Comparison of ENCODE assay signal across 8 cellular contexts in genomic region chr2:213149949-213150314, GRCh38. TPM values are rescaled to one million over a fixed set of nuclear protein-coding genes. Genes with fewer than 3 reads are reported as not detected.
DNase-seq lines count a peak whose midpoint lies in the region; ATAC-seq lines count a peak whose summit lies in the region.

No MANE protein-coding gene starts in this region.

- no peaks in the 10 kb centered on the region for H3K9me3 ChIP-seq in iPS-18c (ENCODE audit: control insufficient read depth, insufficient read depth, low read length)

- no peaks in the 10 kb centered on the region for H3K9me3 Mint-ChIP-seq in activated T-helper 17 cell treated with anti-CD3 and anti-CD28 coated beads, Interleukin-2, amount 50 U/mL, for 72 hours
- H3K9me3 Mint-ChIP-seq in stimulated activated naive CD8-positive, alpha-beta T cell treated with anti-CD3 and anti-CD28 coated beads, Interleukin-15, amount 100 ng/mL, for 72 hours = no peaks in the 10 kb centered on the region

- peak overlapping the region; percentile 34 for H3K4me3 ChIP-seq in iPS-18c (ENCODE audit: insufficient read depth, low read depth, low read length)

- peaks cover 38% of the 10 kb centered on the region for H3K27me3 Mint-ChIP-seq in activated T-helper 17 cell treated with anti-CD3 and anti-CD28 coated beads, Interleukin-2, amount 50 U/mL, for 72 hours
- H3K27me3 Mint-ChIP-seq in stimulated activated naive CD8-positive, alpha-beta T cell treated with anti-CD3 and anti-CD28 coated beads, Interleukin-15, amount 100 ng/mL, for 72 hours = peaks cover 35% of the 10 kb centered on the region

- H3K4me1 Mint-ChIP-seq in activated T-helper 17 cell treated with anti-CD3 and anti-CD28 coated beads, Interleukin-2, amount 50 U/mL, for 72 hours = peaks cover 17% of the 10 kb centered on the region
- H3K4me1 Mint-ChIP-seq in stimulated activated naive CD8-positive, alpha-beta T cell treated with anti-CD3 and anti-CD28 coated beads, Interleukin-15, amount 100 ng/mL, for 72 hours = peaks cover 29% of the 10 kb centered on the region

- peak overlapping the region; percentile 86 for H3K4me3 Mint-ChIP-seq in activated T-helper 17 cell treated with anti-CD3 and anti-CD28 coated beads, Interleukin-2, amount 50 U/mL, for 72 hours
- H3K4me3 Mint-ChIP-seq in stimulated activated naive CD8-positive, alpha-beta T cell treated with anti-CD3 and anti-CD28 coated beads, Interleukin-15, amount 100 ng/mL, for 72 hours = peak overlapping the region; percentile 94 to 97

- DNase-seq in DMS53 (lab: John Stamatoyannopoulos, UW) (peak; percentile 6), DMS53 treated with DMSO at 0.1 percent for 48 hours (lab: John Stamatoyannopoulos, UW; ENCODE audit: unreplicated experiment) (no peak), NCI-H2196 (lab: John Stamatoyannopoulos, UW; ENCODE audit: unreplicated experiment) (no peak), mesenteric fat pad (ENCODE audit: low spot score) (no peak)
- DNase-seq in stimulated activated naive CD8-positive, alpha-beta T cell treated with anti-CD3 and anti-CD28 coated beads, Interleukin-15, amount 100 ng/mL, for 72 hours = no peak

- peak overlapping the region; percentile 84 for H3K27ac Mint-ChIP-seq in activated T-helper 17 cell treated with anti-CD3 and anti-CD28 coated beads, Interleukin-2, amount 50 U/mL, for 72 hours
- H3K27ac Mint-ChIP-seq in stimulated activated naive CD8-positive, alpha-beta T cell treated with anti-CD3 and anti-CD28 coated beads, Interleukin-15, amount 100 ng/mL, for 72 hours = peak overlapping the region; percentile 36 to 92

- no peaks in the 10 kb centered on the region for H3K36me3 Mint-ChIP-seq in activated T-helper 17 cell treated with anti-CD3 and anti-CD28 coated beads, Interleukin-2, amount 50 U/mL, for 72 hours (ENCODE audit: low read depth)

- ATAC-seq in activated T-helper 17 cell treated with anti-CD3 and anti-CD28 coated beads, Interleukin-2, amount 50 U/mL, for 72 hours (replicated peaks) = no peak
- ATAC-seq in stimulated activated naive CD8-positive, alpha-beta T cell treated with anti-CD3 and anti-CD28 coated beads, Interleukin-15, amount 100 ng/mL, for 72 hours = no peak
- ATAC-seq in GM19397 (IDR thresholded peaks at IDR 0.05; ENCODE audit: unreplicated experiment) = no peak

RNA-seq across cellular contexts. Expression of gene IKZF2, which starts 1.5 kb away (rescaled TPM):
- 10 to 100 TPM in 1 of 2 donors, 1 to 10 TPM in 1; 8.7 to 12.4 TPM for total RNA-seq in activated T-helper 17 cell treated with anti-CD3 and anti-CD28 coated beads, Interleukin-2, amount 50 U/mL, for 72 hours
- 7.6 TPM for total RNA-seq in mesenteric fat pad
